ENCODE assay signal across 2 cellular contexts in genomic region chr20:34058831-34059230, GRCh38.
TF ChIP-seq lines count a peak whose summit lies in the region.

No MANE protein-coding gene starts in this region.

TF ChIP-seq in HepG2, 621 proteins besides CTCF, POLR2A, EP300 and RAD21:
- TF ChIP-seq RBM22 (optimal IDR thresholded peaks at IDR 0.05; ENCODE audit: low read length) (peak; percentile 25), MIER2 (CRISPR knock-in tag; IDR thresholded peaks at IDR 0.05) (peak; percentile 89), ETS1 (CRISPR knock-in tag; IDR thresholded peaks at IDR 0.05) (no peak), REST (IDR thresholded peaks at IDR 0.05; ENCODE audit: borderline replicate concordance in 1 of 2, low read depth in 1 of 2, low read length in 2 of 2) (peak; percentile 27 to 89)

TF ChIP-seq in endothelial cell of umbilical vein, 7 proteins besides CTCF, POLR2A, EP300 and RAD21:
- TF ChIP-seq MYC (IDR thresholded peaks at IDR 0.05; ENCODE audit: low read depth, low read length) = no peak
- TF ChIP-seq POLR2AphosphoS5 (IDR thresholded peaks at IDR 0.05; ENCODE audit: insufficient read depth, low read depth, low read length) = no peak
- no peak for TF ChIP-seq MAX (IDR thresholded peaks at IDR 0.05; ENCODE audit: insufficient read depth, insufficient read length)
- no peak for TF ChIP-seq EZH2 (IDR thresholded peaks at IDR 0.05; ENCODE audit: borderline replicate concordance, low read depth, low read length, severe bottlenecking)
